In the genomic region with DNA sequence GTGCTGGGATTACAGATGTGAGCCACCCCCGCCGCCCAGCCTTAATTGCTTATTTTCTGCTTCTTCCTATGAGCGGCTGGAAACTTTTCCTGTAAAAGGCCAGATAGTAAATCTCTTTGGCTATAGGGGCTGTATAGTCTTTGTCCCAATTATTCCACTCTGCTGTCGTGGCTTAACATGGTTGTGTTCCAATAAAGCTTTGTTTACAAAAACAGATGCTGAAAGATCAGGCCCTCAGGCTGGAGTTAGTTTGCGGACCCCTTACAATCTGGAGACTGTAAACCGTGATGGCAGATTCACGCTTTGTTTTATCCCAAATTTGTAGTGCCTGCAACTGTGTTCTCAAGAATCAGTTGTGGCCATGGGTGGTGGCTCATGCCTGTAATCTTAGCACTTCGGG, we compare ENCODE assay signal across 8 cellular contexts. TPM values are rescaled to one million over a fixed set of nuclear protein-coding genes. Genes with fewer than 3 reads are reported as not detected.
"Had no signal": no experiment of that assay in that cellular context is flagged by ENCODE, and none has a peak within 500 bp of the region (broad histone marks: within the 10 kb centered on the region; RNA-seq: fewer than 3 reads in every experiment).

No MANE protein-coding gene starts in this region.

- DNase-seq: GM23248, GOT3, HFFc6, KG1 had no signal

- H3K9me3 Mint-ChIP-seq: HFFc6 had no signal

- H3K27ac Mint-ChIP-seq: HFFc6, IgD-negative memory B cell had no signal

- H3K4me3 Mint-ChIP-seq: HFFc6 had no signal

- ATAC-seq: HCT116, HepG2 had no signal

RNA-seq across cellular contexts. Expression of a gene that starts 10.7 kb away (rescaled TPM):
- total RNA-seq: HFFc6, HT1080 had no signal

RNA-seq across cellular contexts. Expression of a gene that starts 47.0 kb away (rescaled TPM):
- total RNA-seq: HepG2, HT1080 had no signal
